1 cellular context compared by ENCODE assay signal in the genomic region with DNA sequence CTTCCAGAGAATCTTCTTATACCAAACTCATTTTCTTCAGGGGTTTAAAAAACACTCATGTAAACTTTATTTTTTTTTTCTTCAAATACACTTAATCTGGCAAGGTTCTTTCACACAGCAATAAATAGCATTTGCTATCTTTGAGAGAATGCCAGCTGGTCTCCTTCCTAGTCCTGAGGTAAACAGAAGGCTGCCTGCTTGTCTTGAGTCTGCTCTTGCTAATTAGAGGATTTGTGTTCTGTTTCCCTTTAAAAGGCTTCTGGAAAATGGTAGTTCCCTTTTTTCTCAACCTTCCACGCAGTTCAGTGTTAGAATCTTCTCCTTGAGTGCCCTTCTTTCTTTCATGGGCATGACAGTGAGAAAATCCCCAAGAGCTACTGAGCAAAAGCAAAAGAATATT.
TF ChIP-seq lines count a peak whose summit lies in the region.

No MANE protein-coding gene starts in this region.

TF ChIP-seq in HepG2, 621 proteins besides CTCF, POLR2A, EP300 and RAD21 (continued from another document):
- TF ChIP-seq, protein P1, sequence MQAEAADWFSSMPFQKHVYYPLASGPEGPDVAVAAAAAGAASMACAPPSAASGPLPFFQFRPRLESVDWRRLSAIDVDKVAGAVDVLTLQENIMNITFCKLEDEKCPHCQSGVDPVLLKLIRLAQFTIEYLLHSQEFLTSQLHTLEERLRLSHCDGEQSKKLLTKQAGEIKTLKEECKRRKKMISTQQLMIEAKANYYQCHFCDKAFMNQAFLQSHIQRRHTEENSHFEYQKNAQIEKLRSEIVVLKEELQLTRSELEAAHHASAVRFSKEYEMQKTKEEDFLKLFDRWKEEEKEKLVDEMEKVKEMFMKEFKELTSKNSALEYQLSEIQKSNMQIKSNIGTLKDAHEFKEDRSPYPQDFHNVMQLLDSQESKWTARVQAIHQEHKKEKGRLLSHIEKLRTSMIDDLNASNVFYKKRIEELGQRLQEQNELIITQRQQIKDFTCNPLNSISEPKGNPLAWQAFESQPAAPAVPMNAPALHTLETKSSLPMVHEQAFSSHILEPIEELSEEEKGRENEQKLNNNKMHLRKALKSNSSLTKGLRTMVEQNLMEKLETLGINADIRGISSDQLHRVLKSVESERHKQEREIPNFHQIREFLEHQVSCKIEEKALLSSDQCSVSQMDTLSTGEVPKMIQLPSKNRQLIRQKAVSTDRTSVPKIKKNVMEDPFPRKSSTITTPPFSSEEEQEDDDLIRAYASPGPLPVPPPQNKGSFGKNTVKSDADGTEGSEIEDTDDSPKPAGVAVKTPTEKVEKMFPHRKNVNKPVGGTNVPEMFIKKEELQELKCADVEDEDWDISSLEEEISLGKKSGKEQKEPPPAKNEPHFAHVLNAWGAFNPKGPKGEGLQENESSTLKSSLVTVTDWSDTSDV (CRISPR knock-in tag; IDR thresholded peaks at IDR 0.05): no peak
- TF ChIP-seq NFIC (IDR thresholded peaks at IDR 0.05; ENCODE audit: low read length) (no peak), ZNF33B (CRISPR knock-in tag; IDR thresholded peaks at IDR 0.05) (no peak), ZFP62 (CRISPR knock-in tag; IDR thresholded peaks at IDR 0.05) (no peak), GFI1 (CRISPR knock-in tag; IDR thresholded peaks at IDR 0.05; ENCODE audit: borderline replicate concordance) (no peak), SMYD3 (CRISPR knock-in tag; IDR thresholded peaks at IDR 0.05) (no peak), SAFB2 (CRISPR knock-in tag; IDR thresholded peaks at IDR 0.05; ENCODE audit: borderline replicate concordance, low read depth) (no peak), RFX1 (IDR thresholded peaks at IDR 0.05) (no peak)
- TF ChIP-seq, protein P2, sequence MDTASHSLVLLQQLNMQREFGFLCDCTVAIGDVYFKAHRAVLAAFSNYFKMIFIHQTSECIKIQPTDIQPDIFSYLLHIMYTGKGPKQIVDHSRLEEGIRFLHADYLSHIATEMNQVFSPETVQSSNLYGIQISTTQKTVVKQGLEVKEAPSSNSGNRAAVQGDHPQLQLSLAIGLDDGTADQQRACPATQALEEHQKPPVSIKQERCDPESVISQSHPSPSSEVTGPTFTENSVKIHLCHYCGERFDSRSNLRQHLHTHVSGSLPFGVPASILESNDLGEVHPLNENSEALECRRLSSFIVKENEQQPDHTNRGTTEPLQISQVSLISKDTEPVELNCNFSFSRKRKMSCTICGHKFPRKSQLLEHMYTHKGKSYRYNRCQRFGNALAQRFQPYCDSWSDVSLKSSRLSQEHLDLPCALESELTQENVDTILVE (CRISPR knock-in tag; IDR thresholded peaks at IDR 0.05): no peak
- TF ChIP-seq, protein P3, sequence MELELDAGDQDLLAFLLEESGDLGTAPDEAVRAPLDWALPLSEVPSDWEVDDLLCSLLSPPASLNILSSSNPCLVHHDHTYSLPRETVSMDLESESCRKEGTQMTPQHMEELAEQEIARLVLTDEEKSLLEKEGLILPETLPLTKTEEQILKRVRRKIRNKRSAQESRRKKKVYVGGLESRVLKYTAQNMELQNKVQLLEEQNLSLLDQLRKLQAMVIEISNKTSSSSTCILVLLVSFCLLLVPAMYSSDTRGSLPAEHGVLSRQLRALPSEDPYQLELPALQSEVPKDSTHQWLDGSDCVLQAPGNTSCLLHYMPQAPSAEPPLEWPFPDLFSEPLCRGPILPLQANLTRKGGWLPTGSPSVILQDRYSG (CRISPR knock-in tag; IDR thresholded peaks at IDR 0.05): no peak
- TF ChIP-seq, protein P4, sequence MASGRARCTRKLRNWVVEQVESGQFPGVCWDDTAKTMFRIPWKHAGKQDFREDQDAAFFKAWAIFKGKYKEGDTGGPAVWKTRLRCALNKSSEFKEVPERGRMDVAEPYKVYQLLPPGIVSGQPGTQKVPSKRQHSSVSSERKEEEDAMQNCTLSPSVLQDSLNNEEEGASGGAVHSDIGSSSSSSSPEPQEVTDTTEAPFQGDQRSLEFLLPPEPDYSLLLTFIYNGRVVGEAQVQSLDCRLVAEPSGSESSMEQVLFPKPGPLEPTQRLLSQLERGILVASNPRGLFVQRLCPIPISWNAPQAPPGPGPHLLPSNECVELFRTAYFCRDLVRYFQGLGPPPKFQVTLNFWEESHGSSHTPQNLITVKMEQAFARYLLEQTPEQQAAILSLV (CRISPR knock-in tag; IDR thresholded peaks at IDR 0.05; ENCODE audit: borderline replicate concordance): no peak
